In the genomic region with DNA sequence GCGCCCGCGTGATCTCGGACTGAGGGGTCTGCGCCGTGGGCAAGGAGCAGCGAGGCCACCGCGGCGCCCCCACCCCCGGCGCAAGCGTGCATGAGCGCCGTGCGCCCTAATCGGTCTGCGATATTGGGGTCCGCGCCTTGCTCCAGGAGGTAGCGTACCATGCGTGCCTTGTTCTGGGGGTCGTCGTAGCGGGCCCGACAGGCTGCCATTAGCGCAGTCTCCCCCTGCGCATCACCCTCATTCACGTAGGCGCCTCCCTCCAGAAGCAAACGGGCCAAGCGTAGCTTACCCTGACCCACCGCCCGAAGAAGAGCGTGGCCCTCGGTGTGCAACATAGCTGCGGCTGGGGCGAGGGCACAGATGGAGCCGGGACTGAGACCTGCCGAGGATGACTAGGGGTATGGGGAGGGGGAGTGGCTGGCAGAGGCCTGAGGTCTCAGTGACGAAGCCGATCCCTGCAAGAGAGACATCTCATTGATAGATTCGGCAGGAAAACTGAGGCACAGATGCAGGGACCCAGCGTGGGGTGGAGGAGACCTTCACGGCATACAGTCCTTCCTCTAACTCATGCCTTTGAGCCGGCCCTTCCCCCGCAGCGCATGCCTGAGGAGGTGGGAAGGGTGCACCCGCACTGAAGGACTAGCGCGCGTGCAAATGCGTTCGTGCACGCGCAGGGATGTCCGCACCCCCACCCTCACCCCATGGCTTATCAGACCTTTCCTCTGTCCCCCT, we compare ENCODE assay signal across 8 cellular contexts. TPM values are rescaled to one million over a fixed set of nuclear protein-coding genes. Genes with fewer than 3 reads are reported as not detected.
DNase-seq lines count a peak whose midpoint lies in the region; ATAC-seq and TF ChIP-seq lines count a peak whose summit lies in the region.

No MANE protein-coding gene starts in this region.

- no peak for TF ChIP-seq POLR2A in HCT116 (IDR thresholded peaks at IDR 0.05; ENCODE audit: borderline replicate concordance, extremely low read depth, insufficient read depth, insufficient read length)

- POLR2A ChIA-PET in AG04450 (lab: Yijun Ruan, JAX): interaction anchor here (1.9 to 3.5 kb wide), 2 partner anchors 70 to 102 kb away, joined by 10 to 15 read pairs; a partner anchor contains a TSS
- POLR2A ChIA-PET in HCT116 (lab: Charles Lee): no interaction called here

- peaks cover 53% of the 10 kb centered on the region for H3K4me1 Mint-ChIP-seq in activated CD4-positive, alpha-beta T cell treated with anti-CD3 and anti-CD28 coated beads, Interleukin-2, amount 10 ng/mL, durations not matched to agents 24 days and 14 days

- H3K4me3 ChIP-seq in AG04450 (ENCODE audit: low read depth, low read length) (peak overlapping the region; percentile 72), HCT116 (replicated peaks in 1 of 2; ENCODE audit: low read depth in 1 of 2, low read length in 2 of 2) (peak overlapping the region in 1 of 2 experiments; percentile 70; a peak in 2 of 4 replicates), mucosa of descending colon (no peak overlapping the region)

- intact Hi-C loops in HCT116 (cut with micrococcal nuclease) (loop anchor here (5.0 kb wide), 1 partner anchor 44 kb away; a partner anchor contains a TSS), mucosa of descending colon (cut with DNase I, micrococcal nuclease) (loop anchor here in 1 of 2 donors (10.0 kb wide), 1 partner anchor 47 kb away; a partner anchor contains a TSS)
- intact Hi-C loops in activated CD4-positive, alpha-beta T cell treated with anti-CD3 and anti-CD28 coated beads, Interleukin-2, amount 10 ng/mL, durations not matched to agents 24 days and 14 days (cut with micrococcal nuclease): loop anchor here (5.0 kb wide), 1 partner anchor 91 kb away; no protein-coding TSS in a partner anchor

- DNase-seq in AG04450 (ENCODE audit: low read depth, low spot score) (no peak), HCT116 (ENCODE audit: low read depth, low spot score) (no peak), ecto neural progenitor cell (ENCODE audit: low spot score) (peak; percentile 53), mucosa of descending colon (peak; percentile 49 to 81 (median 61)), superior temporal gyrus (ENCODE audit: extremely low spot score) (peak; percentile 63), H4 (ENCODE audit: low spot score) (no peak)
- peak; percentile 84 for DNase-seq in activated CD4-positive, alpha-beta T cell treated with anti-CD3 and anti-CD28 coated beads, Interleukin-2, amount 10 ng/mL, durations not matched to agents 24 days and 14 days

- H3K36me3 ChIP-seq in HCT116 (ENCODE audit: control insufficient read depth in 1 of 2, insufficient read depth in 2 of 2, low read length in 2 of 2) (no peaks in the 10 kb centered on the region), mucosa of descending colon (ENCODE audit: low read depth) (no peaks in the 10 kb centered on the region)

- no peaks in the 10 kb centered on the region for H3K27me3 Mint-ChIP-seq in activated CD4-positive, alpha-beta T cell treated with anti-CD3 and anti-CD28 coated beads, Interleukin-2, amount 10 ng/mL, durations not matched to agents 24 days and 14 days

- ATAC-seq in HCT116 (no peak), mucosa of descending colon (no peak), GM21786 (IDR thresholded peaks at IDR 0.05; ENCODE audit: unreplicated experiment) (no peak)

- H3K9ac ChIP-seq in HCT116 (ENCODE audit: low read length): peak overlapping the region; percentile 67; the same call in 1 of the 2 replicates

- no peaks in the 10 kb centered on the region for H4K20me1 ChIP-seq in HCT116 (ENCODE audit: insufficient read depth)

- H3K4me2 ChIP-seq in HCT116 (ENCODE audit: low read length): peak overlapping the region; percentile 80

- peaks cover 2% of the 10 kb centered on the region for H3K36me3 Mint-ChIP-seq in activated CD4-positive, alpha-beta T cell treated with anti-CD3 and anti-CD28 coated beads, Interleukin-2, amount 10 ng/mL, durations not matched to agents 24 days and 14 days (ENCODE audit: low read depth)

- no peak for TF ChIP-seq RAD21 in HCT116 (IDR thresholded peaks at IDR 0.05; ENCODE audit: low read depth)

- H3K4me1 ChIP-seq in HCT116 (ENCODE audit: control insufficient read depth in 1 of 2, insufficient read depth in 2 of 2, low read length in 2 of 2) (peaks cover 24 to 43% of the 10 kb centered on the region in 2 experiments), mucosa of descending colon (ENCODE audit: low read depth) (peaks cover 42% of the 10 kb centered on the region)

- H3K9me2 ChIP-seq in HCT116 (ENCODE audit: insufficient read depth): no peaks in the 10 kb centered on the region

- peak overlapping the region; percentile 78 for H3K27ac ChIP-seq in AG04450 (ENCODE audit: low read depth, low read length)
- no peak overlapping the region; the same call in 1 of the 2 replicates for H3K27ac ChIP-seq in HCT116 (ENCODE audit: low read depth, low read length)

- TF ChIP-seq CTCF in AG04450 (IDR thresholded peaks at IDR 0.05; ENCODE audit: low read depth, low read length) (no peak), HCT116 (IDR thresholded peaks at IDR 0.05 in 2 of 3, conservative IDR thresholded peaks at IDR 0.05 in 1 of 3; ENCODE audit: borderline replicate concordance in 1 of 3, insufficient read depth in 1 of 3, low read depth in 2 of 3, low read length in 2 of 3) (no peak), mucosa of descending colon (IDR thresholded peaks at IDR 0.05) (no peak)

- H3K9me3 Mint-ChIP-seq in activated CD4-positive, alpha-beta T cell treated with anti-CD3 and anti-CD28 coated beads, Interleukin-2, amount 10 ng/mL, durations not matched to agents 24 days and 14 days: no peaks in the 10 kb centered on the region

- peak overlapping the region; percentile 98 for H3K4me3 Mint-ChIP-seq in activated CD4-positive, alpha-beta T cell treated with anti-CD3 and anti-CD28 coated beads, Interleukin-2, amount 10 ng/mL, durations not matched to agents 24 days and 14 days

- no peak overlapping the region for H2AFZ ChIP-seq in HCT116 (ENCODE audit: low read depth, low read length, poor library complexity, severe bottlenecking)

- BruUV-seq in HCT116 (replicated peaks; lab: Mats Ljungman, UMichigan): no TSS peak

- H3K79me2 ChIP-seq in HCT116 (ENCODE audit: insufficient read depth, low read length): no peaks in the 10 kb centered on the region

- CTCF ChIA-PET in AG04450 (lab: Charles Lee) (interaction anchor here (2.0 kb wide), 1 partner anchor 16 kb away, joined by 7 read pairs; no protein-coding TSS in a partner anchor), HCT116 (lab: Charles Lee) (no interaction called here)

- H3K27ac Mint-ChIP-seq in activated CD4-positive, alpha-beta T cell treated with anti-CD3 and anti-CD28 coated beads, Interleukin-2, amount 10 ng/mL, durations not matched to agents 24 days and 14 days: peak overlapping the region; percentile 74

- RAD21 ChIA-PET in HCT116 (lab: Charles Lee; ENCODE audit: low non-redundant PET in 1 of 2, low total read pairs in 2 of 2, uncharacterized antibody in 2 of 2, unreplicated experiment in 2 of 2): no interaction called here

- H3K27me3 ChIP-seq in AG04450 (ENCODE audit: control insufficient read depth, insufficient read depth, low read length) (no peaks in the 10 kb centered on the region), HCT116 (ENCODE audit: insufficient read depth, low read length) (no peaks in the 10 kb centered on the region)

- H3K9me3 ChIP-seq in AG04450 (ENCODE audit: control insufficient read depth, insufficient read depth, low read length): no peaks in the 10 kb centered on the region; the same call in 1 of the 2 replicates
- no peaks in the 10 kb centered on the region for H3K9me3 ChIP-seq in HCT116 (ENCODE audit: control insufficient read depth in 1 of 2, insufficient read depth in 1 of 2, low read depth in 1 of 2, low read length in 2 of 2)
- no peaks in the 10 kb centered on the region for H3K9me3 ChIP-seq in mucosa of descending colon

RNA-seq across cellular contexts. Expression of a gene that starts 2.8 kb away (rescaled TPM):
- 0.83 and 1.2 TPM in 2 replicates for polyA plus RNA-seq in AG04450 (2011; rRNA removed)
- polyA minus RNA-seq in AG04450 (2011; rRNA and poly(A)+ RNA removed): 1.1 and 1.5 TPM in 2 replicates
- total RNA-seq in HCT116 (2021; ENCODE audit: unreplicated experiment): 1.1 TPM
- 0.95 and 0.97 TPM in 2 replicates for polyA plus RNA-seq in HCT116 (2012)
- 4.8 and 5.2 TPM in 2 replicates for total RNA-seq in activated CD4-positive, alpha-beta T cell treated with anti-CD3 and anti-CD28 coated beads, Interleukin-2, amount 10 ng/mL, durations not matched to agents 24 days and 14 days
- total RNA-seq in mucosa of descending colon: under 1 TPM; 0.14 to 0.63 (median 0.41) TPM
- total RNA-seq in H4 (2014; rRNA removed; shearing (Covaris generic)): 0.54 and 0.70 TPM in 2 replicates

RNA-seq across cellular contexts. Expression of a gene that starts 2.9 kb away (rescaled TPM):
- polyA plus RNA-seq in AG04450 (2011; rRNA removed): 23.1 and 25.0 TPM in 2 replicates
- polyA minus RNA-seq in AG04450 (2011; rRNA and poly(A)+ RNA removed): 8.7 and 9.9 TPM in 2 replicates
- total RNA-seq in HCT116 (2021; ENCODE audit: unreplicated experiment) (17.9 TPM), mucosa of descending colon (10 to 100 TPM; 15.7 to 26.8 (median 19.5) TPM)
- polyA plus RNA-seq in HCT116 (2012): 26.3 and 28.6 TPM in 2 replicates
- 12.1 and 12.6 TPM in 2 replicates for total RNA-seq in activated CD4-positive, alpha-beta T cell treated with anti-CD3 and anti-CD28 coated beads, Interleukin-2, amount 10 ng/mL, durations not matched to agents 24 days and 14 days
- 16.9 and 21.2 TPM in 2 replicates for total RNA-seq in H4 (2014; rRNA removed; shearing (Covaris generic))

RNA-seq across cellular contexts. Expression of a gene that starts 3.8 kb away (rescaled TPM):
- polyA plus RNA-seq in AG04450 (2011; rRNA removed): 39.3 and 47.2 TPM in 2 replicates
- polyA minus RNA-seq in AG04450 (2011; rRNA and poly(A)+ RNA removed): 25.7 and 33.3 TPM in 2 replicates
- total RNA-seq in HCT116 (2021; ENCODE audit: unreplicated experiment) (12.4 TPM), mucosa of descending colon (10 to 100 TPM in 2 of 3 donors, 1 to 10 TPM in 1; 3.9 to 34.3 (median 10.2) TPM)
- 4.7 and 5.6 TPM in 2 replicates for polyA plus RNA-seq in HCT116 (2012)
- total RNA-seq in activated CD4-positive, alpha-beta T cell treated with anti-CD3 and anti-CD28 coated beads, Interleukin-2, amount 10 ng/mL, durations not matched to agents 24 days and 14 days: 37.8 and 38.4 TPM in 2 replicates
- 15.1 and 18.7 TPM in 2 replicates for total RNA-seq in H4 (2014; rRNA removed; shearing (Covaris generic))

RNA-seq across cellular contexts. Expression of a gene that starts 34.3 kb away (rescaled TPM):
- 134 and 158 TPM in 2 replicates for polyA plus RNA-seq in AG04450 (2011; rRNA removed)
- polyA minus RNA-seq in AG04450 (2011; rRNA and poly(A)+ RNA removed): 47.4 and 49.1 TPM in 2 replicates
- total RNA-seq in HCT116 (2021; ENCODE audit: unreplicated experiment) (195 TPM), mucosa of descending colon (10 to 100 TPM; 82.3 to 94.5 (median 93.9) TPM)
- polyA plus RNA-seq in HCT116 (2012): 234 and 261 TPM in 2 replicates
- total RNA-seq in activated CD4-positive, alpha-beta T cell treated with anti-CD3 and anti-CD28 coated beads, Interleukin-2, amount 10 ng/mL, durations not matched to agents 24 days and 14 days: 326 and 355 TPM in 2 replicates
- total RNA-seq in H4 (2014; rRNA removed; shearing (Covaris generic)): 335 and 394 TPM in 2 replicates

RNA-seq across cellular contexts. Expression of a gene that starts 34.8 kb away (rescaled TPM):
- 156 and 229 TPM in 2 replicates for polyA plus RNA-seq in AG04450 (2011; rRNA removed)
- 235 and 252 TPM in 2 replicates for polyA minus RNA-seq in AG04450 (2011; rRNA and poly(A)+ RNA removed)
- 2.5 TPM for total RNA-seq in HCT116 (2021; ENCODE audit: unreplicated experiment)
- polyA plus RNA-seq in HCT116 (2012): not detected in 2 replicates
- total RNA-seq in activated CD4-positive, alpha-beta T cell treated with anti-CD3 and anti-CD28 coated beads, Interleukin-2, amount 10 ng/mL, durations not matched to agents 24 days and 14 days: 83.4 and 85.2 TPM in 2 replicates
- total RNA-seq in mucosa of descending colon: 1,000 to 10,000 TPM in 1 of 3 donors, 100 to 1,000 TPM in 2; 683 to 1,682 (median 830) TPM
- total RNA-seq in H4 (2014; rRNA removed; shearing (Covaris generic)): 101 and 102 TPM in 2 replicates

Comparison
In these comparisons a context has a peak if more than half of its experiments do, and no peak if none do; other contexts are left out.
1. DNase-seq: peak in activated CD4-positive, alpha-beta T cell treated with anti-CD3 and anti-CD28 coated beads, Interleukin-2, amount 10 ng/mL, durations not matched to agents 24 days and 14 days (single experiment), ecto neural progenitor cell (single experiment), mucosa of descending colon (3 of 3) and superior temporal gyrus (single experiment); none in AG04450 (single experiment), HCT116 (single experiment) and H4 (single experiment).